Comparison of ENCODE assay signal across 10 cellular contexts in the genomic region with DNA sequence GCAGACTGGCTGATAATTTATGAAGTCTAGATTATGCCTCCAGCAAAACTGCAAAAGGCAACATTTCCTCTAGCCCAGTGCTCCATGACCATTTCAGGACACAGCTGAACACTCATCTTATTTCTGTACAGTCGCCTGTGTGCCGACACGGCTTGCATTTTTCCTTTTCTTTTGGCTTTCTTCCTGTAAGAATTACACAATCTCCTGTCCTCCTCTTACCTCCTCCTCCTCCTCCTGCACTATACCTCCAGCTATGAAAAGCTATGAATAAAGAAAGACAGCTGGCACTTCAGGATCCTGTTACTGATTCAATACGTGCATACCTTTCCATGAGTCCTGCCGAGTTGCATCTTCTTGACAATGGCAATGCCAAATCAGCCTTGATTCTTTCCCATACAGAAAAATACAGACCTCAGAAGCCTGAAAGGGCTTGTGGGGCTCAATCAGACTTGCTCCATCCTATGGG. TPM values are rescaled to one million over a fixed set of nuclear protein-coding genes. Genes with fewer than 3 reads are reported as not detected.
DNase-seq lines count a peak whose midpoint lies in the region; ATAC-seq and TF ChIP-seq lines count a peak whose summit lies in the region.
"Had no signal": no experiment of that assay in that cellular context is flagged by ENCODE, and none has a peak within 500 bp of the region (broad histone marks: within the 10 kb centered on the region; RNA-seq: fewer than 3 reads in every experiment).

No MANE protein-coding gene starts in this region.

- no peak overlapping the region for H2AK5ac ChIP-seq in H9 (ENCODE audit: insufficient read length, low read length)

- no peak overlapping the region for H2BK120ac ChIP-seq in H9 (ENCODE audit: low read depth, low read length, poor library complexity, severe bottlenecking)

- H3T11ph ChIP-seq in H9 (ENCODE audit: low read length), result no peak overlapping the region

- no CpG with 5 or more reads among the region's 5 CpGs for WGBS in H9 (ENCODE audit: extremely low coverage, insufficient read length, low lambda C conversion rate)

- no peak overlapping the region for H3K23ac ChIP-seq in H9 (ENCODE audit: insufficient read length, low read depth, low read length)

- H3K56ac ChIP-seq in H9 (ENCODE audit: insufficient read length, low read depth, low read length), result no peak overlapping the region

- peak overlapping the region in 1 of 3 experiments; percentile 6; a peak in 1 of 7 replicates for H3K27ac Mint-ChIP-seq in H9
- no peak overlapping the region for H3K27ac Mint-ChIP-seq in activated naive CD8-positive, alpha-beta T cell treated with anti-CD3 and anti-CD28 coated beads for 36 hours
- H3K27ac Mint-ChIP-seq: stimulated activated effector memory CD8-positive, alpha-beta T cell treated with anti-CD3 and anti-CD28 coated beads, Interleukin-12 subunit alpha, Interleukin-12 subunit beta, amount 100 ng/mL, for 72 hours had no signal

- H3K79me1 ChIP-seq in H9 (ENCODE audit: insufficient read depth, low read depth, low read length, poor library complexity, severe bottlenecking), result no peaks in the 10 kb centered on the region

- no peaks in the 10 kb centered on the region for H3K36me3 ChIP-seq in gastrocnemius medialis
- H3K36me3 ChIP-seq: colonic mucosa had no signal

- TF ChIP-seq CTCF in H9 (conservative IDR thresholded peaks at IDR 0.05) (no peak), VCaP (conservative IDR thresholded peaks at IDR 0.05) (no peak), gastrocnemius medialis (IDR thresholded peaks at IDR 0.05 in 4 of 5, conservative IDR thresholded peaks at IDR 0.05 in 1 of 5) (no peak)

- H3K9ac ChIP-seq in H9 (ENCODE audit: extremely low read depth, insufficient read length, low read length), result no peak overlapping the region

- H3K4me2 ChIP-seq in H9 (ENCODE audit: insufficient read depth, insufficient read length, low read length), result peak overlapping the region; percentile 13

- H3K4me3 ChIP-seq in gastrocnemius medialis, result no peak overlapping the region
- H3K4me3 ChIP-seq: colonic mucosa had no signal

- H3K18ac ChIP-seq in H9 (ENCODE audit: insufficient read length, low read depth, low read length), result no peak overlapping the region

- H3K23me2 ChIP-seq in H9 (ENCODE audit: insufficient read length, low read depth, low read length, poor library complexity, severe bottlenecking), result no peaks in the 10 kb centered on the region

- H3K27ac ChIP-seq in H9 (ENCODE audit: insufficient read length, low read depth, low read length) (no peak overlapping the region), VCaP (peak overlapping the region; percentile 18), gastrocnemius medialis (no peak overlapping the region)
- H3K27ac ChIP-seq: colonic mucosa had no signal

- H3K4me1 ChIP-seq in H9 (ENCODE audit: insufficient read depth, low read length) (peaks cover 12% of the 10 kb centered on the region; the same call in 1 of the 2 replicates), gastrocnemius medialis (peaks cover 5 to 11% of the 10 kb centered on the region in 2 donors)
- H3K4me1 ChIP-seq: colonic mucosa had no signal

- DNase-seq in H9, result no peak
- no peak for DNase-seq in left cardiac atrium
- no peak for DNase-seq in gastrocnemius medialis
- no peak for DNase-seq in COLO668 (lab: John Stamatoyannopoulos, UW; ENCODE audit: unreplicated experiment)
- DNase-seq in effector CD4-positive, alpha-beta T cell, result no peak
- no peak for DNase-seq in activated naive CD8-positive, alpha-beta T cell treated with anti-CD3 and anti-CD28 coated beads for 36 hours
- no peak for DNase-seq in KBM-7
- DNase-seq: colonic mucosa had no signal

- H3K14ac ChIP-seq in H9 (ENCODE audit: insufficient read depth, low read length), result no peak overlapping the region

- H3K4me3 Mint-ChIP-seq in H9, result peak overlapping the region in 1 of 2 experiments; percentile 39; a peak in 2 of 5 replicates
- H3K4me3 Mint-ChIP-seq in activated naive CD8-positive, alpha-beta T cell treated with anti-CD3 and anti-CD28 coated beads for 36 hours, result no peak overlapping the region
- H3K4me3 Mint-ChIP-seq: stimulated activated effector memory CD8-positive, alpha-beta T cell treated with anti-CD3 and anti-CD28 coated beads, Interleukin-12 subunit alpha, Interleukin-12 subunit beta, amount 100 ng/mL, for 72 hours had no signal

- no peak overlapping the region for H2BK5ac ChIP-seq in H9 (ENCODE audit: insufficient read length, low read length)

- H2AFZ ChIP-seq in H9 (ENCODE audit: low read length), result no peak overlapping the region

- no peak overlapping the region for H4K91ac ChIP-seq in H9 (ENCODE audit: insufficient read length, low read depth, low read length)

- peaks cover under 1 to 3% (median 3%) of the 10 kb centered on the region in 3 experiments; a peak in 4 of 7 replicates for H3K36me3 Mint-ChIP-seq in H9 (ENCODE audit: insufficient read depth in 1 of 3, low read depth in 3 of 3)
- peaks cover 3% of the 10 kb centered on the region for H3K36me3 Mint-ChIP-seq in activated naive CD8-positive, alpha-beta T cell treated with anti-CD3 and anti-CD28 coated beads for 36 hours

- no peaks in the 10 kb centered on the region for H4K20me1 ChIP-seq in H9 (ENCODE audit: control insufficient read depth, insufficient read depth, insufficient read length)

- intact Hi-C loops in left cardiac atrium (cut with DNase I) (no loop called here), gastrocnemius medialis (cut with DNase I; ENCODE audit: low total_unique reads) (no loop called here)

- H3K27me3 ChIP-seq in H9 (ENCODE audit: insufficient read depth, low read length) (no peaks in the 10 kb centered on the region), gastrocnemius medialis (no peaks in the 10 kb centered on the region)
- H3K27me3 ChIP-seq: colonic mucosa had no signal

- in situ Hi-C loops in gastrocnemius medialis (cut with MboI; ENCODE audit: low sequenced_read_pairs in 4 of 4), result no loop called here
- in situ Hi-C loops in KBM-7 (cut with MboI; ENCODE audit: low pct_unique_long_range_greater_than_20kb, low sequenced_read_pairs), result no loop called here

- H3K4me1 Mint-ChIP-seq in H9, result peaks cover 28 to 29% of the 10 kb centered on the region in 2 experiments
- no peaks in the 10 kb centered on the region for H3K4me1 Mint-ChIP-seq in activated naive CD8-positive, alpha-beta T cell treated with anti-CD3 and anti-CD28 coated beads for 36 hours

- no peaks in the 10 kb centered on the region; the same call in 1 of the 2 replicates for H3K27me3 Mint-ChIP-seq in H9 (ENCODE audit: low read depth)
- H3K27me3 Mint-ChIP-seq in activated naive CD8-positive, alpha-beta T cell treated with anti-CD3 and anti-CD28 coated beads for 36 hours, result no peaks in the 10 kb centered on the region

- no peaks in the 10 kb centered on the region for H3K79me2 ChIP-seq in H9 (ENCODE audit: insufficient read depth, low read length)

- no peak overlapping the region for H2BK20ac ChIP-seq in H9 (ENCODE audit: low read depth, low read length, poor library complexity, severe bottlenecking)

- no peak overlapping the region for H4K8ac ChIP-seq in H9 (replicated peaks; ENCODE audit: insufficient read length, low read depth, low read length)

- TF ChIP-seq POLR2A in gastrocnemius medialis (IDR thresholded peaks at IDR 0.05), result no peak

- H3K4ac ChIP-seq in H9 (ENCODE audit: low read depth, low read length), result no peak overlapping the region

- H4K5ac ChIP-seq in H9 (ENCODE audit: insufficient read length, low read depth, low read length), result no peak overlapping the region

- H2BK12ac ChIP-seq in H9 (ENCODE audit: insufficient read length, low read depth, low read length), result no peak overlapping the region

- H3K9me3 ChIP-seq in H9 (ENCODE audit: control insufficient read depth, low read depth, low read length) (no peaks in the 10 kb centered on the region), gastrocnemius medialis (no peaks in the 10 kb centered on the region)
- H3K9me3 ChIP-seq: colonic mucosa had no signal

- H3K9me3 Mint-ChIP-seq in H9, result peaks cover 5 to 15% of the 10 kb centered on the region in 2 experiments; a peak in 4 of 5 replicates
- H3K9me3 Mint-ChIP-seq in activated naive CD8-positive, alpha-beta T cell treated with anti-CD3 and anti-CD28 coated beads for 36 hours, result peaks cover 12% of the 10 kb centered on the region

- ATAC-seq in left cardiac atrium, result peak; percentile 62 to 69
- ATAC-seq in gastrocnemius medialis, result peak; percentile 23 to 30
- ATAC-seq: stimulated activated effector memory CD8-positive, alpha-beta T cell treated with anti-CD3 and anti-CD28 coated beads, Interleukin-12 subunit alpha, Interleukin-12 subunit beta, amount 100 ng/mL, for 72 hours had no signal

- H2BK15ac ChIP-seq in H9 (ENCODE audit: low read depth, low read length), result no peak overlapping the region

RNA-seq across cellular contexts. Expression of a gene that starts 32.2 kb away (rescaled TPM):
- 36.2 and 41.9 TPM in 2 replicates for total RNA-seq in H9 (2021)
- 10 to 100 TPM; 32.5 to 43.6 TPM for total RNA-seq in left cardiac atrium
- 10 to 100 TPM; 12.6 to 18.5 (median 15.9) TPM for total RNA-seq in gastrocnemius medialis
- total RNA-seq in activated naive CD8-positive, alpha-beta T cell treated with anti-CD3 and anti-CD28 coated beads for 36 hours, result 1 to 10 TPM; 5.0 to 5.1 TPM
